Comparison of ENCODE assay signal across 8 cellular contexts in genomic region chr3:149224736-149225594, GRCh38.
DNase-seq lines count a peak whose midpoint lies in the region; ATAC-seq and FAIRE-seq lines count a peak whose summit lies in the region.

No MANE protein-coding gene starts in this region.

- peak; percentile 62 for FAIRE-seq in islet of Langerhans (lab: Jason Lieb, UNC)

- DNase-seq in activated T-cell treated with anti-CD3 and anti-CD28 coated beads for 48 hours (ENCODE audit: low read depth) (peak; percentile 25), activated T-cell treated with anti-CD3 and anti-CD28 coated beads for 4 hours (no peak), NCI-H226 (peak; percentile 81), amniotic stem cell (lab: John Stamatoyannopoulos, UW) (peak; percentile 28)
- DNase-seq in stimulated activated CD4-positive, alpha-beta T cell treated with anti-CD3 and anti-CD28 coated beads, TNF-alpha, amount 100 ng/mL, for 48 hours (ENCODE audit: low read depth in 3 of 3): peak in 2 of 3 donors; percentile 3 to 20
- DNase-seq in activated effector memory CD4-positive, alpha-beta T cell treated with anti-CD3 and anti-CD28 coated beads, Interleukin-2, amount 50 U/mL, for 16 hours: no peak

- ATAC-seq in HG02759 (IDR thresholded peaks at IDR 0.05; ENCODE audit: unreplicated experiment): peak; percentile 95

Comparison
In these comparisons a context has a peak if more than half of its experiments do, and no peak if none do; other contexts are left out.
1. DNase-seq: peak in activated T-cell treated with anti-CD3 and anti-CD28 coated beads for 48 hours (single experiment), NCI-H226 (single experiment), amniotic stem cell (single experiment) and stimulated activated CD4-positive, alpha-beta T cell treated with anti-CD3 and anti-CD28 coated beads, TNF-alpha, amount 100 ng/mL, for 48 hours (2 of 3); none in activated T-cell treated with anti-CD3 and anti-CD28 coated beads for 4 hours (single experiment) and activated effector memory CD4-positive, alpha-beta T cell treated with anti-CD3 and anti-CD28 coated beads, Interleukin-2, amount 50 U/mL, for 16 hours (single experiment).